Comparison of ENCODE assay signal across 1 cellular context in genomic region chr9:113573959-113574352, GRCh38.
TF ChIP-seq lines count a peak whose summit lies in the region.

No MANE protein-coding gene starts in this region.

TF ChIP-seq in IMR-90, 13 proteins besides CTCF, POLR2A, EP300 and RAD21 (continued from another document):
- TF ChIP-seq BHLHE40 (IDR thresholded peaks at IDR 0.05; ENCODE audit: low read depth, low read length) (no peak), SMC3 (IDR thresholded peaks at IDR 0.05; ENCODE audit: low read depth, low read length) (no peak), MXI1 (IDR thresholded peaks at IDR 0.05; ENCODE audit: borderline replicate concordance, low read depth, low read length) (no peak), CHD1 (IDR thresholded peaks at IDR 0.05; ENCODE audit: low read depth, low read length) (no peak), RFX5 (IDR thresholded peaks at IDR 0.05; ENCODE audit: low read depth, low read length) (no peak), FOS (IDR thresholded peaks at IDR 0.05; ENCODE audit: low read depth, low read length) (no peak), RCOR1 (IDR thresholded peaks at IDR 0.05; ENCODE audit: insufficient replicate concordance, low read length) (no peak), MAZ (IDR thresholded peaks at IDR 0.05; ENCODE audit: borderline replicate concordance, low read depth, low read length) (no peak), MAFK (IDR thresholded peaks at IDR 0.05; ENCODE audit: low read depth, low read length) (no peak)
- TF ChIP-seq, protein P1, sequence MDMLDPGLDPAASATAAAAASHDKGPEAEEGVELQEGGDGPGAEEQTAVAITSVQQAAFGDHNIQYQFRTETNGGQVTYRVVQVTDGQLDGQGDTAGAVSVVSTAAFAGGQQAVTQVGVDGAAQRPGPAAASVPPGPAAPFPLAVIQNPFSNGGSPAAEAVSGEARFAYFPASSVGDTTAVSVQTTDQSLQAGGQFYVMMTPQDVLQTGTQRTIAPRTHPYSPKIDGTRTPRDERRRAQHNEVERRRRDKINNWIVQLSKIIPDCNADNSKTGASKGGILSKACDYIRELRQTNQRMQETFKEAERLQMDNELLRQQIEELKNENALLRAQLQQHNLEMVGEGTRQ (IDR thresholded peaks at IDR 0.05; ENCODE audit: low read depth, low read length), result no peak
- TF ChIP-seq, protein P2, sequence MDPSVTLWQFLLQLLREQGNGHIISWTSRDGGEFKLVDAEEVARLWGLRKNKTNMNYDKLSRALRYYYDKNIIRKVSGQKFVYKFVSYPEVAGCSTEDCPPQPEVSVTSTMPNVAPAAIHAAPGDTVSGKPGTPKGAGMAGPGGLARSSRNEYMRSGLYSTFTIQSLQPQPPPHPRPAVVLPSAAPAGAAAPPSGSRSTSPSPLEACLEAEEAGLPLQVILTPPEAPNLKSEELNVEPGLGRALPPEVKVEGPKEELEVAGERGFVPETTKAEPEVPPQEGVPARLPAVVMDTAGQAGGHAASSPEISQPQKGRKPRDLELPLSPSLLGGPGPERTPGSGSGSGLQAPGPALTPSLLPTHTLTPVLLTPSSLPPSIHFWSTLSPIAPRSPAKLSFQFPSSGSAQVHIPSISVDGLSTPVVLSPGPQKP (IDR thresholded peaks at IDR 0.05; ENCODE audit: borderline replicate concordance, low read depth, low read length), result no peak
TF ChIP-seq in IMR-90: peak in this region for 0.
